In genomic region chr19:36014029-36014924, GRCh38 we compare ENCODE assay signal across 1 cellular context.
TF ChIP-seq lines count a peak whose summit lies in the region.

ALKBH6 (minus strand) TSS chr19:36014213; CDS start chr19:36013397, 816 bp downstream.

TF ChIP-seq in HepG2, 621 proteins besides CTCF, POLR2A, EP300 and RAD21 (continued from another document and continues in another):
- TF ChIP-seq ZBTB40 (IDR thresholded peaks at IDR 0.05): no peak
- TF ChIP-seq ZBTB40 (CRISPR knock-in tag; IDR thresholded peaks at IDR 0.05): no peak
- TF ChIP-seq MIER3 (CRISPR knock-in tag; IDR thresholded peaks at IDR 0.05; ENCODE audit: borderline replicate concordance): no peak
- peak; percentile 54 for TF ChIP-seq HNRNPLL (IDR thresholded peaks at IDR 0.05; ENCODE audit: low read depth, low read length, poor library complexity, severe bottlenecking)
- no peak for TF ChIP-seq CHCHD3 (CRISPR knock-in tag; IDR thresholded peaks at IDR 0.05)
- no peak for TF ChIP-seq FOSL1 (CRISPR knock-in tag; IDR thresholded peaks at IDR 0.05; ENCODE audit: borderline replicate concordance)
- no peak for TF ChIP-seq ZNF160 (CRISPR knock-in tag; IDR thresholded peaks at IDR 0.05)
- TF ChIP-seq POLR2AphosphoS5 (IDR thresholded peaks at IDR 0.05; ENCODE audit: low read depth, low read length): peak; percentile 54
- peak; percentile 95 for TF ChIP-seq NFYC (CRISPR knock-in tag; IDR thresholded peaks at IDR 0.05)
- TF ChIP-seq NFATC3 (CRISPR knock-in tag; IDR thresholded peaks at IDR 0.05): no peak
- no peak for TF ChIP-seq SMARCE1 (IDR thresholded peaks at IDR 0.05; ENCODE audit: borderline replicate concordance)
- peak; percentile 61 for TF ChIP-seq THAP11 (CRISPR knock-in tag; IDR thresholded peaks at IDR 0.05)
- peak; percentile 91; the same call in 1 of the 2 replicates for TF ChIP-seq SIN3A (IDR thresholded peaks at IDR 0.05; ENCODE audit: borderline replicate concordance, low read depth, low read length)
- no peak for TF ChIP-seq ARNT (IDR thresholded peaks at IDR 0.05)
- TF ChIP-seq SNAPC4 (CRISPR knock-in tag; IDR thresholded peaks at IDR 0.05): no peak
- TF ChIP-seq PCBP1 (IDR thresholded peaks at IDR 0.05; ENCODE audit: borderline replicate concordance, low read depth, low read length): peak; percentile 89; the same call in 1 of the 2 replicates
- peak; percentile 68 for TF ChIP-seq ELF1 (CRISPR knock-in tag; IDR thresholded peaks at IDR 0.05)
- no peak for TF ChIP-seq HNF4A (CRISPR knock-in tag; IDR thresholded peaks at IDR 0.05)
- no peak for TF ChIP-seq THYN1 (CRISPR knock-in tag; IDR thresholded peaks at IDR 0.05; ENCODE audit: borderline replicate concordance, low read depth)
- TF ChIP-seq TFDP1 (CRISPR knock-in tag; IDR thresholded peaks at IDR 0.05; ENCODE audit: borderline replicate concordance): peak; percentile 88; the same call in 1 of the 2 replicates
- TF ChIP-seq ZNF816 (CRISPR knock-in tag; IDR thresholded peaks at IDR 0.05; ENCODE audit: borderline replicate concordance): no peak
- no peak for TF ChIP-seq REPIN1 (CRISPR knock-in tag; IDR thresholded peaks at IDR 0.05; ENCODE audit: borderline replicate concordance, low read depth)
- TF ChIP-seq PBX2 (CRISPR knock-in tag; IDR thresholded peaks at IDR 0.05): no peak
- no peak for TF ChIP-seq DNMT1 (CRISPR knock-in tag; IDR thresholded peaks at IDR 0.05)
- no peak for TF ChIP-seq ZNF326 (CRISPR knock-in tag; IDR thresholded peaks at IDR 0.05; ENCODE audit: borderline replicate concordance)
- no peak for TF ChIP-seq USF2 (IDR thresholded peaks at IDR 0.05; ENCODE audit: low read depth, low read length)
- no peak for TF ChIP-seq USF2 (CRISPR knock-in tag; IDR thresholded peaks at IDR 0.05; ENCODE audit: borderline replicate concordance)
- no peak for TF ChIP-seq HMGXB3 (CRISPR knock-in tag; IDR thresholded peaks at IDR 0.05; ENCODE audit: borderline replicate concordance)
- TF ChIP-seq MXI1 (IDR thresholded peaks at IDR 0.05; ENCODE audit: borderline replicate concordance, low read depth, low read length): peak; percentile 85; the same call in 1 of the 3 replicates
- no peak for TF ChIP-seq ZFP41 (CRISPR knock-in tag; IDR thresholded peaks at IDR 0.05; ENCODE audit: borderline replicate concordance)
- 0 out of 2 replicates have a peak, but pooled peaks have one; percentile 33 for TF ChIP-seq TRAFD1 (CRISPR knock-in tag; IDR thresholded peaks at IDR 0.05; ENCODE audit: borderline replicate concordance)
